ENCODE assay signal across 8 cellular contexts in genomic region chr19:13029893-13030292, GRCh38. TPM values are rescaled to one million over a fixed set of nuclear protein-coding genes. Genes with fewer than 3 reads are reported as not detected.
DNase-seq lines count a peak whose midpoint lies in the region; ATAC-seq and TF ChIP-seq lines count a peak whose summit lies in the region.

No MANE protein-coding gene starts in this region.

- no peak overlapping the region for H2AFZ ChIP-seq in SU-DHL-6 (ENCODE audit: low read depth, low read length, severe bottlenecking)

- ATAC-seq in thoracic aorta (ENCODE audit: insufficient number of reproducible peaks, low FRiP score, low read depth): no peak
- no peak for ATAC-seq in HG03571 (IDR thresholded peaks at IDR 0.05; ENCODE audit: unreplicated experiment)
- ATAC-seq in HG03135 (IDR thresholded peaks at IDR 0.05; ENCODE audit: unreplicated experiment): no peak
- ATAC-seq in HG02759 (IDR thresholded peaks at IDR 0.05; ENCODE audit: unreplicated experiment): no peak

- H3K27ac ChIP-seq in SU-DHL-6 (ENCODE audit: low read depth, low read length) (no peak overlapping the region), thoracic aorta (peak overlapping the region; percentile 98 to 99)

- no peaks in the 10 kb centered on the region for H4K20me1 ChIP-seq in SU-DHL-6 (ENCODE audit: low read depth, low read length)

- no peaks in the 10 kb centered on the region for H3K36me3 ChIP-seq in SU-DHL-6 (ENCODE audit: low read length)
- no peaks in the 10 kb centered on the region for H3K36me3 ChIP-seq in thoracic aorta

- peak; percentile 61 for TF ChIP-seq CTCF in SU-DHL-6 (IDR thresholded peaks at IDR 0.05; ENCODE audit: insufficient read depth, low read length, poor library complexity, severe bottlenecking)
- TF ChIP-seq CTCF in foreskin fibroblast (IDR thresholded peaks at IDR 0.05; ENCODE audit: low read depth, low read length): peak; percentile 36
- peak; percentile 45 for TF ChIP-seq CTCF in thoracic aorta (IDR thresholded peaks at IDR 0.05)

- H3K4me3 ChIP-seq in SU-DHL-6 (ENCODE audit: insufficient read depth, low read length, poor library complexity, severe bottlenecking): no peak overlapping the region
- H3K4me3 ChIP-seq in foreskin fibroblast (ENCODE audit: low read depth in 1 of 2, low read length in 2 of 2): no peak overlapping the region
- H3K4me3 ChIP-seq in thoracic aorta: peak overlapping the region; percentile 39

- H3K9me3 ChIP-seq in SU-DHL-6 (ENCODE audit: insufficient read depth, low read length) (no peaks in the 10 kb centered on the region), thoracic aorta (no peaks in the 10 kb centered on the region)

- H3K4me2 ChIP-seq in SU-DHL-6 (ENCODE audit: low read depth, low read length, poor library complexity, severe bottlenecking): no peak overlapping the region

- DNase-seq in activated CD4-positive, alpha-beta T cell treated with anti-CD3 and anti-CD28 coated beads for 48 hours: peak; percentile 36
- no peak for DNase-seq in activated CD4-positive, alpha-beta T cell treated with anti-CD3 and anti-CD28 coated beads, Interleukin-2, amount 50 U/mL, for 1 hour
- peak in 1 of 2 donors; percentile 61 for DNase-seq in foreskin fibroblast
- no peak for DNase-seq in thoracic aorta (ENCODE audit: low spot score)

- no peak overlapping the region for H3K9ac ChIP-seq in SU-DHL-6 (ENCODE audit: low read length)

- H3K27me3 ChIP-seq in SU-DHL-6 (ENCODE audit: low read length) (no peaks in the 10 kb centered on the region), thoracic aorta (replicated peaks; ENCODE audit: insufficient read depth) (no peaks in the 10 kb centered on the region)

- H3K4me1 ChIP-seq in thoracic aorta (ENCODE audit: control insufficient read depth in 1 of 2, low read depth in 2 of 2): peaks cover 67 to 100% of the 10 kb centered on the region in 2 donors

- H3K79me2 ChIP-seq in SU-DHL-6 (ENCODE audit: insufficient read depth, low read length): no peaks in the 10 kb centered on the region

- no peaks in the 10 kb centered on the region for H3F3A ChIP-seq in SU-DHL-6 (ENCODE audit: insufficient read depth)

- H3K9me2 ChIP-seq in SU-DHL-6 (replicated peaks; ENCODE audit: insufficient read depth, low read length): no peaks in the 10 kb centered on the region

RNA-seq across cellular contexts. Expression of gene NFIX, which starts 34.6 kb away (rescaled TPM):
- total RNA-seq in thoracic aorta: 100 to 1,000 TPM; 126 to 145 TPM
